ENCODE assay signal across 17 cellular contexts in the genomic region with DNA sequence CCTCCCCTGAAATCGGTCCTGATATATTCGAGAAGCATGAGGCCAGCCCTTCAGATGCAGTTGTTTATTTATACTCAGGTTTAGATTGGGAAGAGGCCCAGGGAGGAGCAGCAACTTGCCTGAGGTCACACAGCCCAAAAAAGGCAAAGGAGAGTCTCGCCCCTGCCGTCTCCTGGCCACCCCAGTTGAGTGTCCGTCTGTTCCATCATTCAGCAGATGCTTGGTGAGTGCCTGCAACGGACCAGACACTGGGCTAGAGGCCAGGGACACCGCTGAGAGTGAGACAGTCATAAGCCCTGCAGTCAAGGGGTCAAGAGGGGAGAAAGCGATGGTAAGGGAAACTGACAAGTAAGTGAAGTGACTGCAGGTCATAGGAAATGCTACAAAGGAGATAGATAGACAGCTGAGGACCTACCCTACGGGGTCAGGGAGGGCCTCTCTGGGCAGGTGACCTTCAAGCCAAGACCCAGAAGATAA. TPM values are rescaled to one million over a fixed set of nuclear protein-coding genes. Genes with fewer than 3 reads are reported as not detected.
DNase-seq lines count a peak whose midpoint lies in the region; ATAC-seq, FAIRE-seq and TF ChIP-seq lines count a peak whose summit lies in the region.
"Had no signal": no experiment of that assay in that cellular context is flagged by ENCODE, and none has a peak within 500 bp of the region (broad histone marks: within the 10 kb centered on the region; RNA-seq: fewer than 3 reads in every experiment).

No MANE protein-coding gene starts in this region.

- no peak for TF ChIP-seq RAD21 in H1 (IDR thresholded peaks at IDR 0.05 in 1 of 2, conservative IDR thresholded peaks at IDR 0.05 in 1 of 2; ENCODE audit: low read depth in 2 of 2, low read length in 2 of 2)

- CTCF ChIA-PET in H1 (lab: Charles Lee; ENCODE audit: partially characterized antibody), result interaction anchor here (1.2 to 4.2 kb wide), 3 partner anchors 14 to 282 kb away, joined by 3 to 28 read pairs (median 3); no protein-coding TSS in a partner anchor

- no peaks in the 10 kb centered on the region; a peak in 1 of 8 replicates for H3K36me3 ChIP-seq in H1 (ENCODE audit: control insufficient read depth in 2 of 4, insufficient read depth in 4 of 4, low read length in 3 of 4)
- H3K36me3 ChIP-seq: neutrophil had no signal

- H2BK15ac ChIP-seq in H1 (ENCODE audit: low read length), result no peak overlapping the region

- no peaks in the 10 kb centered on the region for H3K79me2 ChIP-seq in H1 (ENCODE audit: control insufficient read depth in 1 of 2, insufficient read depth in 2 of 2, low read length in 2 of 2)

- DNase-seq in DMS 273 (lab: John Stamatoyannopoulos, UW; ENCODE audit: unreplicated experiment) (peak; percentile 59), NCI-H446 treated with DMSO at 0.1 percent for 48 hours (lab: John Stamatoyannopoulos, UW) (peak; percentile 28), H1 (ENCODE audit: low read depth in 1 of 2, low spot score in 2 of 2) (no peak), myocyte (ENCODE audit: low read depth) (peak; percentile 68), progenitor cell of endocrine pancreas (ENCODE audit: low spot score, unreplicated experiment) (no peak), HTR-8/SVneo (ENCODE audit: insufficient read length, low spot score) (no peak), HPDE6-E6E7 (ENCODE audit: extremely low spot score) (no peak)
- DNase-seq: amygdala, HCEC 1CT had no signal

- no peak overlapping the region for H4K8ac ChIP-seq in H1 (ENCODE audit: extremely low read depth, insufficient read depth, low read length)

- POLR2A ChIA-PET in H1 (lab: Charles Lee; ENCODE audit: partially characterized antibody), result no interaction called here

- no peak for TF ChIP-seq POLR2A in H1 (IDR thresholded peaks at IDR 0.05; ENCODE audit: control extremely low read depth in 1 of 2, low read depth in 2 of 2, low read length in 2 of 2)

- no peak overlapping the region for H3K23ac ChIP-seq in H1 (ENCODE audit: insufficient read length)

- peak overlapping the region; percentile 15 for H4K91ac ChIP-seq in H1 (replicated peaks; ENCODE audit: insufficient read length, low read length)

- no peak for TF ChIP-seq EP300 in H1 (IDR thresholded peaks at IDR 0.05; ENCODE audit: borderline replicate concordance in 1 of 2, low read depth in 2 of 2, low read length in 2 of 2)

- no peaks in the 10 kb centered on the region for H3K79me1 ChIP-seq in H1 (ENCODE audit: low read depth, low read length)

- no peak overlapping the region for H3K4me3 ChIP-seq in H1 (ENCODE audit: extremely low read depth in 1 of 4, insufficient read depth in 2 of 4, low read depth in 3 of 4, low read length in 4 of 4)
- H3K4me3 ChIP-seq: coronary artery had no signal

- no peak overlapping the region for H3K27ac ChIP-seq in H1 (ENCODE audit: low read depth, low read length)
- H3K27ac ChIP-seq: coronary artery, neutrophil had no signal

- TF ChIP-seq CTCF in H1 (IDR thresholded peaks at IDR 0.05; ENCODE audit: control extremely low read depth in 1 of 3, insufficient read depth in 1 of 3, low read depth in 1 of 3, low read length in 3 of 3) (no peak), progenitor cell of endocrine pancreas (IDR thresholded peaks at IDR 0.05; ENCODE audit: unreplicated experiment) (no peak)

- no peak overlapping the region for H3K56ac ChIP-seq in H1 (replicated peaks; ENCODE audit: insufficient read length, low read depth, low read length)

- peaks cover 14% of the 10 kb centered on the region for H3K4me1 Mint-ChIP-seq in progenitor cell of endocrine pancreas (ENCODE audit: low read depth)
- H3K4me1 Mint-ChIP-seq: IgD-negative memory B cell had no signal

- no peak overlapping the region for H2AFZ ChIP-seq in H1 (ENCODE audit: low read length)

- no peaks in the 10 kb centered on the region for H4K20me1 ChIP-seq in H1 (replicated peaks in 1 of 2; ENCODE audit: control insufficient read depth in 1 of 2, insufficient read depth in 2 of 2, low read length in 2 of 2)

- FAIRE-seq in H1 (lab: Jason Lieb, UNC), result no peak
- no peak for FAIRE-seq in HTR-8/SVneo (lab: Jason Lieb, UNC)
- FAIRE-seq: islet of Langerhans had no signal

- no peak overlapping the region for H2BK5ac ChIP-seq in H1 (ENCODE audit: low read depth, low read length)

- no peak overlapping the region for H3K14ac ChIP-seq in H1 (ENCODE audit: insufficient read length)

- H2BK20ac ChIP-seq in H1 (ENCODE audit: low read length), result no peak overlapping the region

- H2BK12ac ChIP-seq in H1 (ENCODE audit: low read depth, low read length), result no peak overlapping the region

- H3K23me2 ChIP-seq in H1 (ENCODE audit: low read depth, low read length), result no peaks in the 10 kb centered on the region

- H2BK120ac ChIP-seq in H1 (replicated peaks; ENCODE audit: low read depth, low read length), result no peak overlapping the region

- H3K9me3 ChIP-seq in H1 (ENCODE audit: insufficient read depth in 2 of 2, low read depth in 1 of 2, low read length in 1 of 2), result no peaks in the 10 kb centered on the region
- H3K9me3 ChIP-seq: neutrophil had no signal

- no peak for ATAC-seq in GM21381 (IDR thresholded peaks at IDR 0.05; ENCODE audit: unreplicated experiment)
- ATAC-seq: WTC11 had no signal

- H4K5ac ChIP-seq in H1 (ENCODE audit: insufficient read length, low read depth, low read length), result no peak overlapping the region

- WGBS in H1 (ENCODE audit: extremely low coverage in 1 of 2, insufficient coverage in 1 of 2, insufficient read length in 1 of 2, insufficient replicate concordance in 2 of 2, low coverage in 1 of 2, low lambda C conversion rate in 2 of 2, missing lambda C conversion rate in 1 of 2), 2 experiments, result 92% methylated on average over 9 of the region's 9 CpGs; no CpG with 5 or more reads in 1 of the 2 experiments

- H3K27me3 Mint-ChIP-seq in progenitor cell of endocrine pancreas, result peaks cover 6% of the 10 kb centered on the region

- no peak overlapping the region for H3K4ac ChIP-seq in H1 (replicated peaks; ENCODE audit: insufficient read length, low read depth, low read length)

- no peak overlapping the region for H3K27ac Mint-ChIP-seq in progenitor cell of endocrine pancreas
- H3K27ac Mint-ChIP-seq: activated T-helper 1 cell treated with anti-CD3 and anti-CD28 coated beads, Interleukin-12 subunit alpha, Interleukin-12 subunit beta, Interleukin-2, Interleukin-4 antibody, amounts not matched to agents 30 ng/mL and 10 ng/mL and 1 ng/mL, durations not matched to agents 14 hours and 24 hours and 36 hours; mesothelial cell of epicardium; WTC11 had no signal

- H3K4me2 ChIP-seq in H1 (ENCODE audit: insufficient read depth in 1 of 2, low read depth in 2 of 2, low read length in 2 of 2), result no peak overlapping the region

- no peaks in the 10 kb centered on the region; a peak in 1 of 7 replicates for H3K27me3 ChIP-seq in H1 (replicated peaks in 1 of 4; ENCODE audit: control insufficient read depth in 3 of 4, extremely low read depth in 1 of 4, insufficient read depth in 3 of 4, low read length in 3 of 4)
- H3K27me3 ChIP-seq: neutrophil had no signal

- no peak overlapping the region for H3K4me3 Mint-ChIP-seq in progenitor cell of endocrine pancreas (ENCODE audit: low read depth)
- H3K4me3 Mint-ChIP-seq: activated T-helper 1 cell treated with anti-CD3 and anti-CD28 coated beads, Interleukin-12 subunit alpha, Interleukin-12 subunit beta, Interleukin-2, Interleukin-4 antibody, amounts not matched to agents 30 ng/mL and 10 ng/mL and 1 ng/mL, durations not matched to agents 14 hours and 24 hours and 36 hours; IgD-negative memory B cell; mesothelial cell of epicardium; WTC11 had no signal

- no peak overlapping the region for H3K9ac ChIP-seq in H1 (replicated peaks in 1 of 4; ENCODE audit: extremely low read depth in 1 of 4, low read depth in 3 of 4, low read length in 3 of 4)

- H2AK5ac ChIP-seq in H1 (ENCODE audit: low read depth, low read length), result no peak overlapping the region

- H3K18ac ChIP-seq in H1 (ENCODE audit: extremely low read depth, low read length), result no peak overlapping the region

- no peaks in the 10 kb centered on the region for H3K9me3 Mint-ChIP-seq in progenitor cell of endocrine pancreas (ENCODE audit: low read depth)
- H3K9me3 Mint-ChIP-seq: activated T-helper 1 cell treated with anti-CD3 and anti-CD28 coated beads, Interleukin-12 subunit alpha, Interleukin-12 subunit beta, Interleukin-2, Interleukin-4 antibody, amounts not matched to agents 30 ng/mL and 10 ng/mL and 1 ng/mL, durations not matched to agents 14 hours and 24 hours and 36 hours; IgD-negative memory B cell; mesothelial cell of epicardium; WTC11 had no signal

- peaks cover 4 to 18% (median 18%) of the 10 kb centered on the region in 4 experiments for H3K4me1 ChIP-seq in H1 (replicated peaks in 1 of 4; ENCODE audit: control insufficient read depth in 3 of 4, insufficient read depth in 4 of 4, low read length in 3 of 4)

- H3K36me3 Mint-ChIP-seq in progenitor cell of endocrine pancreas (ENCODE audit: insufficient read depth), result no peaks in the 10 kb centered on the region
- H3K36me3 Mint-ChIP-seq: mesothelial cell of epicardium, WTC11 had no signal

TF ChIP-seq in H1, 55 proteins besides CTCF, POLR2A, EP300 and RAD21 (continues in another document):
- TF ChIP-seq BACH1 (IDR thresholded peaks at IDR 0.05; ENCODE audit: low read length), result no peak
- no peak for TF ChIP-seq JUND (IDR thresholded peaks at IDR 0.05; ENCODE audit: low read length)

RNA-seq across cellular contexts. Expression of gene SELENON, which starts 15.4 kb away (rescaled TPM):
- total RNA-seq in H1 (2021; fragmentation: NEBNext Ultra II Directional; extraction: Animal tissue kit (Norgen Biotek cat#: 25700)), result 77.4 and 77.6 TPM in 2 replicates
- polyA plus RNA-seq in H1 (2011; rRNA removed), result 43.0 and 67.3 TPM in 2 replicates
- 36.6 TPM for polyA plus RNA-seq in H1 (2011; cell fraction: cytosol; rRNA removed)
- polyA plus RNA-seq in H1 (2011; cell fraction: nucleus; rRNA removed), result 58.6 TPM
- polyA plus RNA-seq in H1 (2012, experiment 1 of 2), result 72.8 to 99.4 TPM (median 83.9 TPM) in 4 replicates
- polyA plus RNA-seq in H1 (2012, experiment 2 of 2), result 89.8 TPM
- polyA plus RNA-seq in H1 (2013, experiment 1 of 2), result 103 TPM
- 109 TPM for polyA plus RNA-seq in H1 (2013, experiment 2 of 2)
- 25.4 and 44.6 TPM in 2 replicates for polyA minus RNA-seq in H1 (2011; rRNA and poly(A)+ RNA removed)
- 47.6 TPM for polyA minus RNA-seq in H1 (2011; cell fraction: cytosol; rRNA and poly(A)+ RNA removed)
- polyA minus RNA-seq in H1 (2011; cell fraction: nucleus; rRNA and poly(A)+ RNA removed), result 23.2 TPM
- total RNA-seq in myocyte (18.7 and 19.1 TPM in 2 replicates), progenitor cell of endocrine pancreas (79.8 and 87.1 TPM in 2 replicates)
- polyA plus RNA-seq in myocyte (2012), result 62.3 TPM

RNA-seq across cellular contexts. Expression of gene MTFR1L, which starts 35.1 kb away (rescaled TPM):
- total RNA-seq in H1 (2021; fragmentation: NEBNext Ultra II Directional; extraction: Animal tissue kit (Norgen Biotek cat#: 25700)), result 20.8 and 23.1 TPM in 2 replicates
- 23.1 and 39.9 TPM in 2 replicates for polyA plus RNA-seq in H1 (2011; rRNA removed)
- polyA plus RNA-seq in H1 (2011; cell fraction: cytosol; rRNA removed), result 25.9 TPM
- polyA plus RNA-seq in H1 (2011; cell fraction: nucleus; rRNA removed), result 27.3 TPM
- 20.5 to 26.2 TPM (median 22.8 TPM) in 4 replicates for polyA plus RNA-seq in H1 (2012, experiment 1 of 2)
- polyA plus RNA-seq in H1 (2012, experiment 2 of 2), result 21.2 TPM
- polyA plus RNA-seq in H1 (2013, experiment 1 of 2), result 17.5 TPM
- polyA plus RNA-seq in H1 (2013, experiment 2 of 2), result 15.3 TPM
- 23.2 and 27.4 TPM in 2 replicates for polyA minus RNA-seq in H1 (2011; rRNA and poly(A)+ RNA removed)
- 10.6 TPM for polyA minus RNA-seq in H1 (2011; cell fraction: cytosol; rRNA and poly(A)+ RNA removed)
- 16.7 TPM for polyA minus RNA-seq in H1 (2011; cell fraction: nucleus; rRNA and poly(A)+ RNA removed)
- total RNA-seq in myocyte (81.2 and 81.6 TPM in 2 replicates), progenitor cell of endocrine pancreas (55.0 and 58.8 TPM in 2 replicates)
- polyA plus RNA-seq in myocyte (2012), result 83.1 TPM

Comparison
In these comparisons a context has a peak if more than half of its experiments do, and no peak if none do; other contexts are left out.
1. DNase-seq: peak in DMS 273 (single experiment), NCI-H446 treated with DMSO at 0.1 percent for 48 hours (single experiment) and myocyte (single experiment); none in H1 (0 of 2), progenitor cell of endocrine pancreas (single experiment), HTR-8/SVneo (single experiment) and HPDE6-E6E7 (single experiment).